Comparison of ENCODE assay signal across 31 cellular contexts in the genomic region with DNA sequence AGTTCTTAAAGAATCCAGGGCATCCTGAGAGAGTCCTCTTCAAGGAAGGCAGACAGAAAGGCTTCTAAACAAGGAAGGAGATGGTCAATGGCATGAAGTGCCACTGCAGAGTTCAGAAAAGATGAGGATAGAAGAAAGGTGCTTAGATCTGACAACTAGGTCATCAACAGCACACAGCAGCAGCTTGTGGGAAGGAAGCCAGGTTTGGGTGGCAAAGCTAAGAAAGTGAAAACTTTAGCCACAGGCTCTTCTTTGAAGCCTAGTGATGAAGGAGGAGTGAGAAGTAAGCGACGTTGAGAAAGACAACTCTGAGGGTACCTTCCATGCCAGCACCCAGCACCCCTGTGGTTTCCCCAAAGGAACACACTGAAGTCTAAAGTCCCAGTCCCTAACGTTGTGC.
"Had no signal": no experiment of that assay in that cellular context is flagged by ENCODE, and none has a peak within 500 bp of the region (broad histone marks: within the 10 kb centered on the region; RNA-seq: fewer than 3 reads in every experiment).

No MANE protein-coding gene starts in this region.

- ATAC-seq: Right ventricle myocardium inferior, SK-N-SH treated with all-trans-retinoic acid at 6 μM for 48 hours, T-cell had no signal

- H3K4me3 Mint-ChIP-seq: T-cell had no signal

- DNase-seq: Karpas-422, KG1, MM.1S, MV-4-11, NCI-H1092, NCI-H1105, NCI-H1417 treated with DMSO at 0.1 percent for 48 hours, NCI-H1436 treated with DMSO at 0.1 percent for 48 hours, NCI-H187, NCI-H1930, NCI-H2029 treated with DMSO at 0.1 percent for 48 hours, NCI-H2081 treated with DMSO at 0.1 percent for 48 hours, NCI-H2107, NCI-H2171, NCI-H226, NCI-H446 treated with DMSO at 0.1 percent for 48 hours, NCI-H510A, NCI-H524, NCI-H526, NCI-H69, NCI-H748 treated with DMSO at 0.1 percent for 48 hours, NCI-H82, Peyer's patch, SHP77, SIG-M5, SJCRH30, T-cell had no signal

- H3K27me3 Mint-ChIP-seq: T-cell had no signal

- H3K4me1 ChIP-seq: SJCRH30 had no signal

- H3K4me1 Mint-ChIP-seq: T-cell had no signal

- H3K9me3 ChIP-seq: Peyer's patch, SJCRH30 had no signal

- H3K36me3 Mint-ChIP-seq: T-cell had no signal

- H3K27ac Mint-ChIP-seq: T-cell had no signal

- H3K36me3 ChIP-seq: Peyer's patch, SJCRH30 had no signal

- H3K27me3 ChIP-seq: Peyer's patch, SJCRH30 had no signal

- H3K27ac ChIP-seq: Peyer's patch, RWPE1, SJCRH30, SK-N-MC had no signal

- H3K4me3 ChIP-seq: Peyer's patch, SJCRH30, SK-N-MC had no signal
